ENCODE assay signal across 1 cellular context in the genomic region with DNA sequence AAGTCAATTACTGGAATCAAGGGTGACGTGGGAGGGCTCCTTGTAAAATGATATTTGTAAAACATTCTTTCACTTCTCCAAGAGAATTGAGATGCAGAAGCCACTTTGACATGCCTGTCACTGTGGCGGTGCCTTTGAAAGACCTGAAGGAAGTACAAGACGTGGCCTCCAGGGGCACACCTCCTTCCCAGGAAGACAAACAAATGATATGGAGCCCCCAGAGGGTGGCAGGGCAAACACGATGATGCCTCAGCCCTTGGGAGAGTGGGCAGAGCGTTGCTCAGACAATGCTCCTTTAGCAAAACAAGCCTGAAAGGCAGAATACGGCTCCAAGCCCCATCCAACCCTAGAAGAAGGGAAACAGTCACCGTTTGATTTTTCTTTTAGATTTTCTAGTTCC.
TF ChIP-seq lines count a peak whose summit lies in the region.

No MANE protein-coding gene starts in this region.

TF ChIP-seq in GM23338, 12 proteins besides CTCF, POLR2A, EP300 and RAD21 (continued from another document):
- TF ChIP-seq ZNF462 (CRISPR knock-in tag; IDR thresholded peaks at IDR 0.05): no peak
- TF ChIP-seq JUNB (IDR thresholded peaks at IDR 0.05; ENCODE audit: unreplicated experiment): no peak
- TF ChIP-seq, protein P1, sequence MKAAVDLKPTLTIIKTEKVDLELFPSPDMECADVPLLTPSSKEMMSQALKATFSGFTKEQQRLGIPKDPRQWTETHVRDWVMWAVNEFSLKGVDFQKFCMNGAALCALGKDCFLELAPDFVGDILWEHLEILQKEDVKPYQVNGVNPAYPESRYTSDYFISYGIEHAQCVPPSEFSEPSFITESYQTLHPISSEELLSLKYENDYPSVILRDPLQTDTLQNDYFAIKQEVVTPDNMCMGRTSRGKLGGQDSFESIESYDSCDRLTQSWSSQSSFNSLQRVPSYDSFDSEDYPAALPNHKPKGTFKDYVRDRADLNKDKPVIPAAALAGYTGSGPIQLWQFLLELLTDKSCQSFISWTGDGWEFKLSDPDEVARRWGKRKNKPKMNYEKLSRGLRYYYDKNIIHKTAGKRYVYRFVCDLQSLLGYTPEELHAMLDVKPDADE (IDR thresholded peaks at IDR 0.05): no peak
- no peak for TF ChIP-seq STAT1 (IDR thresholded peaks at IDR 0.05; ENCODE audit: unreplicated experiment)
- no peak for TF ChIP-seq ZNF114 (CRISPR knock-in tag; IDR thresholded peaks at IDR 0.05)
- TF ChIP-seq ZNF331 (CRISPR knock-in tag; IDR thresholded peaks at IDR 0.05; ENCODE audit: low read depth): no peak
- TF ChIP-seq CREB1 (CRISPR knock-in tag; IDR thresholded peaks at IDR 0.05; ENCODE audit: low read depth): no peak
- no peak for TF ChIP-seq NANOG (IDR thresholded peaks at IDR 0.05; ENCODE audit: borderline replicate concordance)
